6 cellular contexts compared by ENCODE assay signal in the genomic region with DNA sequence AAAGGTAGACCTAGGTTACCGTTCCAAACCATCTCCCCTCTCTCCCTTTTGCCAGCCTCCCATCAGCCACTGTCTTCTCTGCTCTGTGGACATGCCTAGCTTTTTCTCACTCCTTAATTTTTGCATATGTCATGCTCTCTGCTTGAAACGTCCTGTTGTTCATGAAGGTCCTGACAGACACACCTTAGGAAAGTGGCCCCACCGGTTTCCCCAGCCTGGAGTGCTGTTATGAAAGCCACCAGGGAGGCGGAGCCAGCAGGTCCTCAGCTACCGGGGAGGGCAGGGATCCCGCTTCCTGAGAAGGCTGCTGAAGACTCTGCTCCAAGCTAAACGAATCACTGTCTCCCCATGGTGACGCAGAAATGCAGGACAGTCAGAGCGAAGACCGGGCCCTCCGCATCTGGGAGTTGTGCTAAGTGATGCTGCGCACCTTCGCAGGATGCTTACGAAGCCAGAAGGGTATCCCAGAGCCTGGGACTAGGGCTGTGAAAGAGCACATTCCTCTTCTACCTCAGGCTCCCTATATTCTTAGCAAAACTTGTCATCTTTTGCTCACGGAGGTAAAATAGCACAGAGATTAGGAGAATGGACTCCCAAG. TPM values are rescaled to one million over a fixed set of nuclear protein-coding genes. Genes with fewer than 3 reads are reported as not detected.
DNase-seq lines count a peak whose midpoint lies in the region; ATAC-seq, FAIRE-seq and TF ChIP-seq lines count a peak whose summit lies in the region.

No MANE protein-coding gene starts in this region.

- ATAC-seq in GM21576 (IDR thresholded peaks at IDR 0.05; ENCODE audit: unreplicated experiment), result no peak

- FAIRE-seq in urothelium cell line (lab: Jason Lieb, UNC), result no peak

- peak overlapping the region; percentile 6 for H3K9ac ChIP-seq in muscle layer of colon (ENCODE audit: low read length)

- H3K36me3 ChIP-seq in adrenal gland (replicated peaks in 1 of 2) (no peaks in the 10 kb centered on the region), muscle layer of colon (ENCODE audit: insufficient read depth, low read length) (no peaks in the 10 kb centered on the region)

- TF ChIP-seq CTCF in adrenal gland (IDR thresholded peaks at IDR 0.05), result peak in 1 of 6 experiments; percentile 40

- H3K4me3 ChIP-seq in adrenal gland (peak overlapping the region in 2 of 4 donors; percentile 8 to 40), muscle layer of colon (ENCODE audit: low read depth in 1 of 2, low read length in 2 of 2) (peak overlapping the region; percentile 23 to 51)

- DNase-seq in NCI-H1105 treated with DMSO at 0.1 percent for 48 hours (lab: John Stamatoyannopoulos, UW) (peak; percentile 52), adrenal gland (peak in 6 of 7 donors; percentile 40 to 69 (median 50)), medulla oblongata (ENCODE audit: extremely low spot score) (no peak), urothelium cell line (ENCODE audit: low spot score) (no peak)

- no peaks in the 10 kb centered on the region for H3K9me3 ChIP-seq in adrenal gland (replicated peaks in 1 of 3)
- H3K9me3 ChIP-seq in muscle layer of colon (ENCODE audit: low read length), result no peaks in the 10 kb centered on the region

- TF ChIP-seq POLR2A in adrenal gland (IDR thresholded peaks at IDR 0.05), result no peak

- WGBS in adrenal gland, 4 donors, result 4 to 18% (median 12%) methylated on average over 12 to 15 of the region's 15 CpGs

- peaks cover 18% of the 10 kb centered on the region for H3K27me3 ChIP-seq in adrenal gland
- peaks cover 0 to 25% of the 10 kb centered on the region in 2 donors for H3K27me3 ChIP-seq in muscle layer of colon (ENCODE audit: control insufficient read depth in 1 of 2, insufficient read depth in 2 of 2, low read length in 2 of 2)

- peak overlapping the region in 3 of 5 donors; percentile 58 to 75 (median 68) for H3K27ac ChIP-seq in adrenal gland
- H3K27ac ChIP-seq in muscle layer of colon (ENCODE audit: low read depth, low read length), result peak overlapping the region; percentile 81

- peaks cover 11 to 34% of the 10 kb centered on the region in 2 donors for H3K4me1 ChIP-seq in adrenal gland (replicated peaks in 1 of 2)
- peaks cover 10% of the 10 kb centered on the region for H3K4me1 ChIP-seq in muscle layer of colon (ENCODE audit: insufficient read depth, low read length)

- intact Hi-C loops in adrenal gland (cut with DNase I), result no loop called here

RNA-seq across cellular contexts. Expression of a gene that starts 2.3 kb away (rescaled TPM):
- total RNA-seq in adrenal gland, result 1 to 10 TPM in 2 of 8 donors, under 1 TPM in 4, not detected in 2; 0.18 to 1.1 (median 0.62) TPM
- polyA plus RNA-seq in adrenal gland, result 1 to 10 TPM in 2 of 3 donors, not detected in 1; 1.1 to 3.0 TPM

RNA-seq across cellular contexts. Expression of a gene that starts 10.4 kb away (rescaled TPM):
- 1 to 10 TPM in 7 of 8 donors, under 1 TPM in 1; 0.97 to 3.2 (median 2.3) TPM for total RNA-seq in adrenal gland
- 1 to 10 TPM in 2 of 3 donors, under 1 TPM in 1; 0.84 to 3.1 (median 1.3) TPM for polyA plus RNA-seq in adrenal gland

RNA-seq across cellular contexts. Expression of a gene that starts 23.4 kb away (rescaled TPM):
- 10 to 100 TPM in 3 of 8 donors, 1 to 10 TPM in 5; 2.9 to 17.0 (median 8.8) TPM for total RNA-seq in adrenal gland
- 10 to 100 TPM in 1 of 3 donors, 1 to 10 TPM in 2; 3.2 to 14.2 (median 9.3) TPM for polyA plus RNA-seq in adrenal gland

RNA-seq across cellular contexts. Expression of a gene that starts 33.8 kb away (rescaled TPM):
- 100 to 1,000 TPM; 206 to 799 (median 570) TPM for total RNA-seq in adrenal gland
- 100 to 1,000 TPM; 363 to 770 (median 435) TPM for polyA plus RNA-seq in adrenal gland

RNA-seq across cellular contexts. Expression of a gene that starts 33.8 kb away (rescaled TPM):
- total RNA-seq in adrenal gland, result 10 to 100 TPM in 1 of 8 donors, 1 to 10 TPM in 7; 1.5 to 14.1 (median 6.0) TPM
- 1 to 10 TPM; 3.1 to 6.5 (median 4.2) TPM for polyA plus RNA-seq in adrenal gland

Comparison
In these comparisons a context has a peak if more than half of its experiments do, and no peak if none do; other contexts are left out.
1. DNase-seq: peak in NCI-H1105 treated with DMSO at 0.1 percent for 48 hours (single experiment) and adrenal gland (6 of 7); none in medulla oblongata (single experiment) and urothelium cell line (single experiment).